Comparison of ENCODE assay signal across 22 cellular contexts in the genomic region with DNA sequence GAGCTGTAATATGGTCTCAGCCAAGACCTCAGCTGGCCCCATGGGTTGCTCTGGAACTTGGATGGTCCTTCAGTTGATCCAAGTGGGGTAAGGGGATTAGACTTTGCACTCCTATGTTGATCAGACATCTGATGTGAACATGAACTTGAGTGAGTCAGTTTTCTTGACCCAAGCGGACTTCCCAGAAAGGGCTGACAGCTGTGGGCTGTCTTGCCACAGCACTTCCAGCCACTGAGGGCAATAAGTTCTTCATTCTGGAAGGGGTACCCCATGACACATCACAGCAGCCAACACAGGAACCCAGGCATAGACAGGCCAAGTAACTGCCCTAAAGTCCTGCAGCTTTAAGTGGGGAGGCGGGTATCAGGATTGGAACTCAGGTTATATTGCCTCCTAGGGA.
DNase-seq lines count a peak whose midpoint lies in the region; ATAC-seq and TF ChIP-seq lines count a peak whose summit lies in the region.
"Had no signal": no experiment of that assay in that cellular context is flagged by ENCODE, and none has a peak within 500 bp of the region (broad histone marks: within the 10 kb centered on the region; RNA-seq: fewer than 3 reads in every experiment).

No MANE protein-coding gene starts in this region.

- no peak overlapping the region for H3K4me3 ChIP-seq in adipocyte (ENCODE audit: low read length)
- no peak overlapping the region for H3K4me3 ChIP-seq in fibroblast of the aortic adventitia (ENCODE audit: low read depth, low read length)
- H3K4me3 ChIP-seq in upper lobe of left lung: no peak overlapping the region
- H3K4me3 ChIP-seq: lung, prostate gland had no signal

- H3K36me3 Mint-ChIP-seq in stimulated activated effector memory CD8-positive, alpha-beta T cell treated with anti-CD3 and anti-CD28 coated beads, Interleukin-12 subunit alpha, Interleukin-12 subunit beta, amount 100 ng/mL, for 72 hours: no peaks in the 10 kb centered on the region
- H3K36me3 Mint-ChIP-seq: activated naive CD4-positive, alpha-beta T cell treated with anti-CD3 and anti-CD28 coated beads, Interleukin-2, amount 50 U/mL, for 24 hours; CD14-positive monocyte had no signal

- H3K36me3 ChIP-seq in adipocyte (ENCODE audit: control insufficient read depth, insufficient read depth, low read length, severe bottlenecking) (no peaks in the 10 kb centered on the region), upper lobe of left lung (no peaks in the 10 kb centered on the region)
- H3K36me3 ChIP-seq: prostate gland had no signal

- H3K4me1 ChIP-seq in adipocyte (ENCODE audit: control insufficient read depth, insufficient read depth, low read length): peaks cover 13% of the 10 kb centered on the region
- peaks cover 0 to 3% (median 0%) of the 10 kb centered on the region in 4 donors for H3K4me1 ChIP-seq in upper lobe of left lung
- H3K4me1 ChIP-seq: prostate gland had no signal

- H3K9me3 Mint-ChIP-seq in stimulated activated effector memory CD8-positive, alpha-beta T cell treated with anti-CD3 and anti-CD28 coated beads, Interleukin-12 subunit alpha, Interleukin-12 subunit beta, amount 100 ng/mL, for 72 hours: no peaks in the 10 kb centered on the region
- H3K9me3 Mint-ChIP-seq: activated CD4-positive, alpha-beta T cell treated with anti-CD3 and anti-CD28 coated beads, Interleukin-2, amount 10 ng/mL, durations not matched to agents 7 days and 5 days; activated naive CD4-positive, alpha-beta T cell treated with anti-CD3 and anti-CD28 coated beads, Interleukin-2, amount 50 U/mL, for 24 hours; CD14-positive monocyte; T-helper 2 cell treated with Interferon-gamma antibody and Interleukin-4, amounts not matched to agents 5 μg/mL and 100 μg/mL, for 36 hours had no signal

- peaks cover 16% of the 10 kb centered on the region for H3K4me1 Mint-ChIP-seq in stimulated activated effector memory CD8-positive, alpha-beta T cell treated with anti-CD3 and anti-CD28 coated beads, Interleukin-12 subunit alpha, Interleukin-12 subunit beta, amount 100 ng/mL, for 72 hours
- H3K4me1 Mint-ChIP-seq: activated CD4-positive, alpha-beta T cell treated with anti-CD3 and anti-CD28 coated beads, Interleukin-2, amount 10 ng/mL, durations not matched to agents 7 days and 5 days; activated naive CD4-positive, alpha-beta T cell treated with anti-CD3 and anti-CD28 coated beads, Interleukin-2, amount 50 U/mL, for 24 hours; CD14-positive monocyte had no signal

- H3K27ac Mint-ChIP-seq in stimulated activated effector memory CD8-positive, alpha-beta T cell treated with anti-CD3 and anti-CD28 coated beads, Interleukin-12 subunit alpha, Interleukin-12 subunit beta, amount 100 ng/mL, for 72 hours: no peak overlapping the region
- H3K27ac Mint-ChIP-seq: activated CD4-positive, alpha-beta T cell treated with anti-CD3 and anti-CD28 coated beads, Interleukin-2, amount 10 ng/mL, durations not matched to agents 7 days and 5 days; activated naive CD4-positive, alpha-beta T cell treated with anti-CD3 and anti-CD28 coated beads, Interleukin-2, amount 50 U/mL, for 24 hours; activated T-cell treated with anti-CD3 and anti-CD28 coated beads, Interleukin-2, amount 50 U/mL, for 72 hours; CD14-positive monocyte; T-helper 2 cell treated with Interferon-gamma antibody and Interleukin-4, amounts not matched to agents 5 μg/mL and 100 μg/mL, for 36 hours had no signal

- TF ChIP-seq CTCF in fibroblast of the aortic adventitia (IDR thresholded peaks at IDR 0.05; ENCODE audit: insufficient read depth, low read length) (no peak), upper lobe of left lung (IDR thresholded peaks at IDR 0.05) (no peak)

- TF ChIP-seq EP300 in upper lobe of left lung (IDR thresholded peaks at IDR 0.05): peak in 1 of 4 donors; percentile 35

- TF ChIP-seq POLR2A in upper lobe of left lung (IDR thresholded peaks at IDR 0.05): no peak

- peak; percentile 50 for ATAC-seq in stimulated activated effector memory CD8-positive, alpha-beta T cell treated with anti-CD3 and anti-CD28 coated beads, Interleukin-12 subunit alpha, Interleukin-12 subunit beta, amount 100 ng/mL, for 72 hours
- ATAC-seq in upper lobe of left lung (ENCODE audit: low FRiP score in 2 of 2): no peak
- ATAC-seq: HCT116, HepG2 had no signal

- no peak overlapping the region for H3K9ac ChIP-seq in adipocyte (ENCODE audit: low read length)

- DNase-seq in EH (ENCODE audit: low read depth) (peak; percentile 34), adipocyte (ENCODE audit: low read depth) (peak; percentile 8), fibroblast of the aortic adventitia (ENCODE audit: low read depth) (peak; percentile 13), upper lobe of left lung (no peak), activated gamma-delta T cell (lab: John Stamatoyannopoulos, UW) (no peak), NCI-H187 treated with DMSO at 0.1 percent for 48 hours (lab: John Stamatoyannopoulos, UW) (no peak)
- DNase-seq in stimulated activated effector memory CD8-positive, alpha-beta T cell treated with anti-CD3 and anti-CD28 coated beads, Interleukin-12 subunit alpha, Interleukin-12 subunit beta, amount 100 ng/mL, for 72 hours (ENCODE audit: low spot score in 2 of 2): no peak
- DNase-seq: activated CD4-positive, alpha-beta T cell treated with anti-CD3 and anti-CD28 coated beads, Interleukin-2, amount 10 ng/mL, durations not matched to agents 7 days and 5 days; activated T-cell treated with anti-CD3 and anti-CD28 coated beads, Interleukin-2, amount 50 U/mL, for 72 hours; kidney; NCI-H1417; NCI-H2081 treated with DMSO at 0.1 percent for 48 hours; NCI-H774; substantia nigra had no signal

- H3K27ac ChIP-seq in upper lobe of left lung: no peak overlapping the region
- H3K27ac ChIP-seq: HL-60, prostate gland had no signal

- H3K27me3 ChIP-seq in adipocyte (replicated peaks; ENCODE audit: control insufficient read depth, insufficient read depth, low read length) (no peaks in the 10 kb centered on the region), upper lobe of left lung (no peaks in the 10 kb centered on the region)

- 86 to 100% methylated on average over 1 to 2 of the region's 2 CpGs for WGBS in upper lobe of left lung, 2 donors

- H3K4me3 Mint-ChIP-seq in stimulated activated effector memory CD8-positive, alpha-beta T cell treated with anti-CD3 and anti-CD28 coated beads, Interleukin-12 subunit alpha, Interleukin-12 subunit beta, amount 100 ng/mL, for 72 hours: no peak overlapping the region
- H3K4me3 Mint-ChIP-seq: activated CD4-positive, alpha-beta T cell treated with anti-CD3 and anti-CD28 coated beads, Interleukin-2, amount 10 ng/mL, durations not matched to agents 7 days and 5 days; activated naive CD4-positive, alpha-beta T cell treated with anti-CD3 and anti-CD28 coated beads, Interleukin-2, amount 50 U/mL, for 24 hours; activated T-cell treated with anti-CD3 and anti-CD28 coated beads, Interleukin-2, amount 50 U/mL, for 72 hours; CD14-positive monocyte; T-helper 2 cell treated with Interferon-gamma antibody and Interleukin-4, amounts not matched to agents 5 μg/mL and 100 μg/mL, for 36 hours had no signal

- H3K9me3 ChIP-seq in adipocyte (ENCODE audit: control insufficient read depth, low read length): no peaks in the 10 kb centered on the region
- H3K9me3 ChIP-seq in upper lobe of left lung: no peaks in the 10 kb centered on the region
- H3K9me3 ChIP-seq: prostate gland had no signal

Comparison
In these comparisons a context has a peak if more than half of its experiments do, and no peak if none do; other contexts are left out.
1. DNase-seq: peak in EH (single experiment), adipocyte (single experiment) and fibroblast of the aortic adventitia (single experiment); none in stimulated activated effector memory CD8-positive, alpha-beta T cell treated with anti-CD3 and anti-CD28 coated beads, Interleukin-12 subunit alpha, Interleukin-12 subunit beta, amount 100 ng/mL, for 72 hours (0 of 2), upper lobe of left lung (0 of 2), activated gamma-delta T cell (single experiment) and NCI-H187 treated with DMSO at 0.1 percent for 48 hours (single experiment).